ENCODE assay signal across 8 cellular contexts in the genomic region with DNA sequence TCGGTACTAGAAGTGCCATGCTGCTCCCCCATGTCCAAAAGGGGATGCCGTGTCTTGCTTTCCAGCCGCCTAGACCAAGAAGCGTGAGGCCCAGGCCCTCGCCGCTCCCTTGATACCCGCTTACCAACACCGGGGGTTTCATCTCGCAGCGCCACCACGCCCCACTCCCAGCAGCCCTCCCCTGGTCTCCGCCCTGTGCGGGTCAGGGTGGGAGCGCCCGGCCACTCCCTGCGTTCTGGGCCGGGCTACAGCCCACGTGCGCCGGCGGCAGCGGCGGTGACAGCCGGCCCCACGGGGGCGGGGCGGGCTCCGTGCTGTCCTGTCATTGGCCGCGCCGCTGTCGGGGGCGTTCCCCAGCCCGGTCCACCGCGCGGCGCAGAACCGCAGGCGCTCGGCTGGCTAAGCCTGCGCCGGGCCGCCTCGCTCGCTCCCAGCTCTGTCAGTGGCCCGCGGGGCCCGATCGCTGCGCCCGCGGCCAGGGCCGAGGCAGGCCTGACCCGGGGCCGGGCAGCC. TPM values are rescaled to one million over a fixed set of nuclear protein-coding genes. Genes with fewer than 3 reads are reported as not detected.
DNase-seq lines count a peak whose midpoint lies in the region; TF ChIP-seq lines count a peak whose summit lies in the region.

A gene with protein sequence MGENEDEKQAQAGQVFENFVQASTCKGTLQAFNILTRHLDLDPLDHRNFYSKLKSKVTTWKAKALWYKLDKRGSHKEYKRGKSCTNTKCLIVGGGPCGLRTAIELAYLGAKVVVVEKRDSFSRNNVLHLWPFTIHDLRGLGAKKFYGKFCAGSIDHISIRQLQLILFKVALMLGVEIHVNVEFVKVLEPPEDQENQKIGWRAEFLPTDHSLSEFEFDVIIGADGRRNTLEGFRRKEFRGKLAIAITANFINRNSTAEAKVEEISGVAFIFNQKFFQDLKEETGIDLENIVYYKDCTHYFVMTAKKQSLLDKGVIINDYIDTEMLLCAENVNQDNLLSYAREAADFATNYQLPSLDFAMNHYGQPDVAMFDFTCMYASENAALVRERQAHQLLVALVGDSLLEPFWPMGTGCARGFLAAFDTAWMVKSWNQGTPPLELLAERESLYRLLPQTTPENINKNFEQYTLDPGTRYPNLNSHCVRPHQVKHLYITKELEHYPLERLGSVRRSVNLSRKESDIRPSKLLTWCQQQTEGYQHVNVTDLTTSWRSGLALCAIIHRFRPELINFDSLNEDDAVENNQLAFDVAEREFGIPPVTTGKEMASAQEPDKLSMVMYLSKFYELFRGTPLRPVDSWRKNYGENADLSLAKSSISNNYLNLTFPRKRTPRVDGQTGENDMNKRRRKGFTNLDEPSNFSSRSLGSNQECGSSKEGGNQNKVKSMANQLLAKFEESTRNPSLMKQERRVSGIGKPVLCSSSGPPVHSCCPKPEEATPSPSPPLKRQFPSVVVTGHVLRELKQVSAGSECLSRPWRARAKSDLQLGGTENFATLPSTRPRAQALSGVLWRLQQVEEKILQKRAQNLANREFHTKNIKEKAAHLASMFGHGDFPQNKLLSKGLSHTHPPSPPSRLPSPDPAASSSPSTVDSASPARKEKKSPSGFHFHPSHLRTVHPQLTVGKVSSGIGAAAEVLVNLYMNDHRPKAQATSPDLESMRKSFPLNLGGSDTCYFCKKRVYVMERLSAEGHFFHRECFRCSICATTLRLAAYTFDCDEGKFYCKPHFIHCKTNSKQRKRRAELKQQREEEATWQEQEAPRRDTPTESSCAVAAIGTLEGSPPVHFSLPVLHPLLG (plus strand): TSS at position 390 of the 513 bp plus-strand sequence. CDS start 51,566 bp downstream, outside the sequence.

- H3K27ac Mint-ChIP-seq in HFFc6: peak within 1 kb of the TSS; percentile 82
- peak within 1 kb of the TSS; percentile 89 for H3K27ac Mint-ChIP-seq in activated naive CD8-positive, alpha-beta T cell
- no peak within 1 kb of the TSS for H3K27ac Mint-ChIP-seq in osteocyte (ENCODE audit: unreplicated experiment)

- H3K4me3 Mint-ChIP-seq in HFFc6 (peak within 1 kb of the TSS; percentile 92), osteocyte (ENCODE audit: unreplicated experiment) (peak within 1 kb of the TSS; percentile 74)
- peak within 1 kb of the TSS; percentile 88 for H3K4me3 Mint-ChIP-seq in activated naive CD8-positive, alpha-beta T cell

- H3K27ac ChIP-seq in testis: peak within 1 kb of the TSS; percentile 95 to 97

- H3K4me1 Mint-ChIP-seq in HFFc6 (ENCODE audit: low read depth) (peaks cover 60% of the 10 kb centered on the region), osteocyte (ENCODE audit: unreplicated experiment) (peaks cover 11% of the 10 kb centered on the region)
- H3K4me1 Mint-ChIP-seq in activated naive CD8-positive, alpha-beta T cell (ENCODE audit: low read depth): peaks cover 12% of the 10 kb centered on the region

- no peaks in the 10 kb centered on the region for H3K27me3 Mint-ChIP-seq in HFFc6 (ENCODE audit: insufficient read depth)
- H3K27me3 Mint-ChIP-seq in activated naive CD8-positive, alpha-beta T cell: no peaks in the 10 kb centered on the region
- H3K27me3 Mint-ChIP-seq in osteocyte (ENCODE audit: unreplicated experiment): no peaks in the 10 kb centered on the region

- peak; percentile 87 for TF ChIP-seq POLR2A in testis (IDR thresholded peaks at IDR 0.05)

- no peak for TF ChIP-seq CTCF in HFFc6 (IDR thresholded peaks at IDR 0.05)
- no peak for TF ChIP-seq CTCF in osteocyte (IDR thresholded peaks at IDR 0.05)
- TF ChIP-seq CTCF in testis (IDR thresholded peaks at IDR 0.05): no peak

- peaks cover 29% of the 10 kb centered on the region for H3K4me1 ChIP-seq in testis

- H3K27me3 ChIP-seq in testis: no peaks in the 10 kb centered on the region

- H3K36me3 Mint-ChIP-seq in HFFc6 (ENCODE audit: low read depth): peaks cover 31% of the 10 kb centered on the region
- H3K36me3 Mint-ChIP-seq in activated naive CD8-positive, alpha-beta T cell: no peaks in the 10 kb centered on the region
- H3K36me3 Mint-ChIP-seq in osteocyte (ENCODE audit: unreplicated experiment): no peaks in the 10 kb centered on the region

- H3K36me3 ChIP-seq in testis (ENCODE audit: low read depth, missing control alignments): no peaks in the 10 kb centered on the region

- peak within 1 kb of the TSS; percentile 90 to 95 for H3K4me3 ChIP-seq in testis

- intact Hi-C loops in testis (cut with DNase I; ENCODE audit: low total_unique reads): loop anchor here (10.0 kb wide), 1 partner anchor 125 kb away; no protein-coding TSS in a partner anchor

- H3K9me3 ChIP-seq in testis: no peaks in the 10 kb centered on the region

- 0% methylated on average over 5 to 56 of the region's 56 CpGs for WGBS in testis, 2 donors

- DNase-seq in GM04504 (ENCODE audit: low read depth) (peak; percentile 73), HFFc6 (peak; percentile 77), NCI-H1048 (lab: John Stamatoyannopoulos, UW) (peak; percentile 50), SKM-1 treated with dmso at 0.1 percent for 144 hours (lab: John Stamatoyannopoulos, UW; ENCODE audit: unreplicated experiment) (peak; percentile 77), glomerular visceral epithelial cell (ENCODE audit: extremely low spot score) (peak; percentile 93), osteocyte (ENCODE audit: extremely low spot score, unreplicated experiment) (peak; percentile 93), testis (peak; percentile 93)

- H3K9me3 Mint-ChIP-seq in HFFc6: no peaks in the 10 kb centered on the region
- H3K9me3 Mint-ChIP-seq in activated naive CD8-positive, alpha-beta T cell (ENCODE audit: low read depth): no peaks in the 10 kb centered on the region
- no peaks in the 10 kb centered on the region for H3K9me3 Mint-ChIP-seq in osteocyte (ENCODE audit: unreplicated experiment)

RNA-seq across cellular contexts. Expression of the gene that starts here (rescaled TPM):
- total RNA-seq in HFFc6 (2021; fragmentation: NEBNext Ultra II Directional; extraction: Animal tissue kit (Norgen Biotek cat#: 25700)): 100 to 1,000 TPM; 199 to 252 (median 233) TPM
- 19.5 and 20.8 TPM in 2 replicates for total RNA-seq in osteocyte
- 100 to 1,000 TPM; 401 to 461 TPM for total RNA-seq in testis
- 224 TPM for polyA plus RNA-seq in testis (ENCODE audit: insufficient read depth, low read depth, low replicate concordance)

Comparison
In these comparisons a context has a peak if more than half of its experiments do, and no peak if none do; other contexts are left out.
1. Peak in every context shown above with its lines: DNase-seq, H3K4me3 ChIP-seq and H3K27ac ChIP-seq.